8 cellular contexts compared by ENCODE assay signal in the genomic region with DNA sequence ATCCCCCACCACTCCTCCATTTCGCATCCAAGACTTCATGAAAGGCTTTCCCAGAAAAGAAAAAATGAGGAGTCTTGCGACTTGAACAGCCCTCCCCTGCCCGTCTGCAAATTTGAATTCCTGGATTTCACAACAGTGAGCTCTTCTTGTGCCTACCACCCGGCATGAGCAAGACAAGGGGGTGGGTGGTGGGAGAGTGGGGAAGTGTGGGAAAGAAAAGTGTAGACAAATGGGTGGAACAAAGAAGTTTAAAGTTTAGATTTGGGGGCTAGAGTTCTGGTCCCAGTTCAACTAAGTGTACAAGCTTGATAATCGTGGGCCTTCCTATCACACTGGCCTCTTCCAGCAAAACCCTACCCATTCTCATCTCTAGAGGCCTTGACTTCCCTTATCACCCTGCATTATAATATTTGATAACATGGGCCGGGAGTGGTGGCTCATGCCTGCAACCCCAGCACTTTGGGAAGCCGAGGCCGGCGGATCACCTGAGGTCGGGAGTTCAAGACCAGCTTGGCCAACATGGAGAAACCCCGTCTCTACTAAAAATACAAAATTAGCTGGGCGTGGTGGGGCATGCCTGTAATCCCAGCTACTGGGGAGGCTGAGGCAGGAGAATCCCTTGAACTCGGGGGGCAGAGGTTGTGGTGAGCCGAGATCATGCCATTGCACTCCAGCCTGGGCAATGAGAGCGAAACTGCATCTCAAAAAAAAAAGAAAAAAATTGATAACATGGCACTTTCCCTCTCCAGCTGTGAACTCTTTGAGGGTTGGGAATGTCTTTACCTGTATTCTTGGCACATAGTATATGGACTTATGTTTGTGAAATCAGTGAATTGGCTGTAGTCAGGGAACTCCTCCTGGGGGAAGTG. TPM values are rescaled to one million over a fixed set of nuclear protein-coding genes. Genes with fewer than 3 reads are reported as not detected.
DNase-seq lines count a peak whose midpoint lies in the region; ATAC-seq and TF ChIP-seq lines count a peak whose summit lies in the region.

No MANE protein-coding gene starts in this region.

- peaks cover 7 to 24% of the 10 kb centered on the region in 2 donors for H3K36me3 ChIP-seq in ascending aorta
- H3K36me3 ChIP-seq in right lobe of liver = peaks cover 0 to 5% (median 1%) of the 10 kb centered on the region in 4 donors
- peaks cover 0 to 32% (median 17%) of the 10 kb centered on the region in 4 donors for H3K36me3 ChIP-seq in upper lobe of left lung

- TF ChIP-seq CTCF in ascending aorta (IDR thresholded peaks at IDR 0.05) (no peak), right lobe of liver (IDR thresholded peaks at IDR 0.05) (no peak), upper lobe of left lung (IDR thresholded peaks at IDR 0.05) (no peak)

- H3K36me3 Mint-ChIP-seq in activated naive CD4-positive, alpha-beta T cell treated with anti-CD3 and anti-CD28 coated beads for 36 hours (ENCODE audit: low read depth) = peaks cover 53% of the 10 kb centered on the region

- TF ChIP-seq POLR2A in right lobe of liver (IDR thresholded peaks at IDR 0.05) = no peak
- TF ChIP-seq POLR2A in upper lobe of left lung (IDR thresholded peaks at IDR 0.05) = no peak

- H3K27me3 ChIP-seq in ascending aorta (no peaks in the 10 kb centered on the region), right lobe of liver (no peaks in the 10 kb centered on the region), upper lobe of left lung (no peaks in the 10 kb centered on the region)

- intact Hi-C loops in activated naive CD4-positive, alpha-beta T cell treated with anti-CD3 and anti-CD28 coated beads for 36 hours (cut with micrococcal nuclease) = loop anchor here (1.0 to 10.0 kb wide), 3 partner anchors 9 to 1184 kb away; a partner anchor contains a TSS
- intact Hi-C loops in ascending aorta (cut with DNase I) (loop anchor here (5.0 to 10.0 kb wide), 3 partner anchors 514 to 1654 kb away; a partner anchor contains a TSS), right lobe of liver (cut with DNase I) (no loop called here)

- 39% methylated on average over 9 of the region's 15 CpGs for WGBS in right lobe of liver (ENCODE audit: insufficient coverage, low coverage, low lambda C conversion rate, missing lambda C conversion rate)
- 63% methylated on average over 15 of the region's 15 CpGs for WGBS in upper lobe of left lung, 2 donors

- H3K27me3 Mint-ChIP-seq in activated naive CD4-positive, alpha-beta T cell treated with anti-CD3 and anti-CD28 coated beads for 36 hours (ENCODE audit: low read depth) = no peaks in the 10 kb centered on the region

- H3K27ac ChIP-seq in ascending aorta (peak overlapping the region; percentile 84 to 88), right lobe of liver (peak overlapping the region; percentile 59 to 79 (median 64)), upper lobe of left lung (peak overlapping the region; percentile 84 to 97 (median 90))

- peak overlapping the region; percentile 86 for H3K27ac Mint-ChIP-seq in activated naive CD4-positive, alpha-beta T cell treated with anti-CD3 and anti-CD28 coated beads for 36 hours

- H3K4me3 ChIP-seq in ascending aorta (peak overlapping the region; percentile 77 to 79), right lobe of liver (peak overlapping the region; percentile 51 to 89 (median 73)), upper lobe of left lung (peak overlapping the region in 3 of 4 donors; percentile 64)

- H3K9me3 ChIP-seq in ascending aorta = no peaks in the 10 kb centered on the region
- H3K9me3 ChIP-seq in right lobe of liver = no peaks in the 10 kb centered on the region
- no peaks in the 10 kb centered on the region for H3K9me3 ChIP-seq in upper lobe of left lung

- no peaks in the 10 kb centered on the region for H3K9me3 Mint-ChIP-seq in activated naive CD4-positive, alpha-beta T cell treated with anti-CD3 and anti-CD28 coated beads for 36 hours

- no peak for TF ChIP-seq EP300 in upper lobe of left lung (IDR thresholded peaks at IDR 0.05)

- H3K4me1 ChIP-seq in ascending aorta (peaks cover 18 to 45% of the 10 kb centered on the region in 2 donors), right lobe of liver (peaks cover 1 to 45% (median 16%) of the 10 kb centered on the region in 4 donors), upper lobe of left lung (peaks cover 46 to 68% (median 52%) of the 10 kb centered on the region in 4 donors)

- ATAC-seq in right lobe of liver = no peak
- no peak for ATAC-seq in upper lobe of left lung (ENCODE audit: low FRiP score in 2 of 2)
- ATAC-seq in HG02973 (IDR thresholded peaks at IDR 0.05; ENCODE audit: unreplicated experiment) = no peak

- CTCF ChIA-PET in activated naive CD4-positive, alpha-beta T cell treated with anti-CD3 and anti-CD28 coated beads for 36 hours (lab: Charles Lee) = interaction anchor here (0.7 to 1.7 kb wide), 5 partner anchors 29 to 291 kb away, joined by 3 read pairs; no protein-coding TSS in a partner anchor

- peaks cover 70% of the 10 kb centered on the region for H3K4me1 Mint-ChIP-seq in activated naive CD4-positive, alpha-beta T cell treated with anti-CD3 and anti-CD28 coated beads for 36 hours (ENCODE audit: low read depth)

- H3K4me3 Mint-ChIP-seq in activated naive CD4-positive, alpha-beta T cell treated with anti-CD3 and anti-CD28 coated beads for 36 hours = peak overlapping the region; percentile 91

- no peak for DNase-seq in activated naive CD4-positive, alpha-beta T cell treated with anti-CD3 and anti-CD28 coated beads for 36 hours
- DNase-seq in activated naive CD4-positive, alpha-beta T cell treated with Interleukin-2 at 50 U/mL for 16 hours = no peak
- DNase-seq in ascending aorta (ENCODE audit: low spot score in 2 of 2) (no peak), right lobe of liver (no peak), upper lobe of left lung (no peak), NCI-H1930 (lab: John Stamatoyannopoulos, UW) (no peak), UCSD-AML1 (lab: John Stamatoyannopoulos, UW; ENCODE audit: unreplicated experiment) (no peak)

RNA-seq across cellular contexts. Expression of a gene that starts 0.7 kb away (rescaled TPM):
- total RNA-seq in activated naive CD4-positive, alpha-beta T cell treated with anti-CD3 and anti-CD28 coated beads for 36 hours = 1 to 10 TPM; 8.8 to 9.0 TPM
- 20.9 TPM for total RNA-seq in ascending aorta
- 1 to 10 TPM; 6.6 to 8.7 (median 7.6) TPM for total RNA-seq in right lobe of liver
- total RNA-seq in upper lobe of left lung = 10 to 100 TPM; 25.0 to 30.1 (median 28.4) TPM

RNA-seq across cellular contexts. Expression of a gene that starts 3.6 kb away (rescaled TPM):
- 10 to 100 TPM; 31.2 to 32.4 TPM for total RNA-seq in activated naive CD4-positive, alpha-beta T cell treated with anti-CD3 and anti-CD28 coated beads for 36 hours
- total RNA-seq in ascending aorta = 9.8 TPM
- total RNA-seq in right lobe of liver = 10 to 100 TPM in 1 of 6 experiments, 1 to 10 TPM in 5; 6.4 to 10.0 (median 8.0) TPM
- total RNA-seq in upper lobe of left lung = 10 to 100 TPM; 12.0 to 45.1 (median 16.6) TPM

RNA-seq across cellular contexts. Expression of a gene that starts 4.6 kb away (rescaled TPM):
- total RNA-seq in activated naive CD4-positive, alpha-beta T cell treated with anti-CD3 and anti-CD28 coated beads for 36 hours = 100 to 1,000 TPM; 215 to 219 TPM
- 148 TPM for total RNA-seq in ascending aorta
- total RNA-seq in right lobe of liver = 100 to 1,000 TPM in 2 of 6 experiments, 10 to 100 TPM in 4; 52.5 to 171 (median 64.5) TPM
- 100 to 1,000 TPM; 105 to 172 (median 130) TPM for total RNA-seq in upper lobe of left lung

RNA-seq across cellular contexts. Expression of a gene that starts 5.5 kb away (rescaled TPM):
- total RNA-seq in activated naive CD4-positive, alpha-beta T cell treated with anti-CD3 and anti-CD28 coated beads for 36 hours = 1 to 10 TPM; 2.6 to 3.7 TPM
- total RNA-seq in ascending aorta (not detected), right lobe of liver (100 to 1,000 TPM; 100 to 182 (median 116) TPM), upper lobe of left lung (1 to 10 TPM in 5 of 6 donors, under 1 TPM in 1; 0.89 to 4.3 (median 2.1) TPM)

RNA-seq across cellular contexts. Expression of a gene that starts 8.5 kb away (rescaled TPM):
- total RNA-seq in activated naive CD4-positive, alpha-beta T cell treated with anti-CD3 and anti-CD28 coated beads for 36 hours = 1 to 10 TPM; 6.4 to 6.5 TPM
- total RNA-seq in ascending aorta (24.1 TPM), right lobe of liver (1 to 10 TPM in 5 of 6 experiments, under 1 TPM in 1; 0.98 to 5.7 (median 2.6) TPM), upper lobe of left lung (10 to 100 TPM in 4 of 6 donors, 1 to 10 TPM in 2; 6.7 to 22.0 (median 12.3) TPM)

Comparison
In these comparisons a context has a peak if more than half of its experiments do, and no peak if none do; other contexts are left out.
1. intact Hi-C loops: an anchor here in activated naive CD4-positive, alpha-beta T cell treated with anti-CD3 and anti-CD28 coated beads for 36 hours (1.0 to 10.0 kb wide) and ascending aorta (5.0 to 10.0 kb wide); none called in right lobe of liver.